ENCODE assay signal across 8 cellular contexts in the genomic region with DNA sequence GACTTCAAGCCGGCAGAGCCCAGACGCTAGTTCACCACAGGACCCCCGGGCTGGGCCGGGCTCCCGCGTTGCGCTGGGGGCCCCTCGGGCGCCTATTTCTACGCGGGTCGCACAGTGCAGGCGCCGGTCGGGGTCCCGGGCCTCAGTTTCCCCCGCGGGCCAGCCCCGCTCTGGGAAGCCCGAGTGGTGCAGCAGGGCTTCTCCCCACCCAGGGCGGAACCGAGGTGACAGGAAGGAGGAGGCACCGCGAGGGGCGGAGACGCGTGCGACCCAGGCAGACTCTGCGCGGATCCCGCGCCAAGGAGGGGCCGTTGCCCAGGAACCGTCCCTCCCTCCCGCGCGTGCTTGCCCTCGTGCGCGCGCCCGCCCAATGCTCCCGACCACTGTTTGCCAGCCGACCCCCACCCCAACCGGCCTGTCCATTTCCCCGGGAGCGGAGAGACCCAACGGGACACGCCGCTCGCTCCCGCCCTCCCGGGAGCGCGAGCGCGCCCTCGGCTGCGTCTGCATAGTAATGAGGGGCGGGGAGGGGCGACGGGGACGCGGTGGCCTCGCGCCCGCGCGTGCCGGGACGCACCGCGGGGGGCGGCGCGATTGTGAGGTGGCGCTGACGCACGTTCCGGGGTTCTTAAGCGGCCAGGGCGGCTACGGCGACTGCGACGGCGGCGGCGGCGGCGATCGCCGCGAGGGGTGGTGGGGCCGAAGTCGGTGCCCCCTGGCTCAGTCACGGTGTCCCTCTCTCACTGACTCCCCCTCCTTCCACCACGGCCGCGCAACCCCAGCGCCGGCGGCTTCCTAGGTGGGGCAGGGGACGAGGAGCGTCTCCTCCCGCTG. TPM values are rescaled to one million over a fixed set of nuclear protein-coding genes. Genes with fewer than 3 reads are reported as not detected.
DNase-seq lines count a peak whose midpoint lies in the region; ATAC-seq and TF ChIP-seq lines count a peak whose summit lies in the region.

A gene (plus strand): TSS at position 657 of the 834 bp plus-strand sequence. CDS start 193 bp downstream, outside the sequence.

- POLR2A ChIA-PET in AG04450 (lab: Yijun Ruan, JAX), result no interaction called here

- peak within 1 kb of the TSS; percentile 84 for H3K4me3 Mint-ChIP-seq in chondrocyte (ENCODE audit: unreplicated experiment)

- peaks cover 6% of the 10 kb centered on the region for H3K9me3 Mint-ChIP-seq in chondrocyte (ENCODE audit: low read depth)

- peak within 1 kb of the TSS; percentile 97 for H3K27ac Mint-ChIP-seq in chondrocyte (ENCODE audit: unreplicated experiment)

- CTCF ChIA-PET in AG04450 (lab: Charles Lee), result interaction anchor here (0.6 to 2.2 kb wide), 3 partner anchors 16 to 1348 kb away, joined by 3 to 11 read pairs (median 8); no protein-coding TSS in a partner anchor

- TF ChIP-seq CTCF in AG04450 (IDR thresholded peaks at IDR 0.05; ENCODE audit: low read depth, low read length), result no peak
- peak; percentile 36 for TF ChIP-seq CTCF in chondrocyte (IDR thresholded peaks at IDR 0.05)

- peak; percentile 69 for ATAC-seq in GM18873 (IDR thresholded peaks at IDR 0.05; ENCODE audit: low FRiP score, unreplicated experiment)
- peak; percentile 62 for ATAC-seq in HG03135 (IDR thresholded peaks at IDR 0.05; ENCODE audit: unreplicated experiment)

- DNase-seq in AG04450 (ENCODE audit: low read depth, low spot score), result peak; percentile 82
- peak; percentile 83 for DNase-seq in NCI-H510A (lab: John Stamatoyannopoulos, UW)
- DNase-seq in activated CD4-positive, alpha-beta T cell treated with anti-CD3 and anti-CD28 coated beads for 24 hours (ENCODE audit: low read depth in 2 of 2), result peak; percentile 83 to 85
- DNase-seq in chondrocyte (ENCODE audit: low spot score), result peak; percentile 99
- peak; percentile 87 for DNase-seq in kidney glomerular epithelial cell (lab: John Stamatoyannopoulos, UW)
- peak; percentile 77 to 89 for DNase-seq in stimulated activated CD4-positive, alpha-beta T cell treated with anti-CD3 and anti-CD28 coated beads, Interleukin-15, amount 100 ng/mL, for 48 hours (ENCODE audit: low read depth in 2 of 2)

- H3K4me3 ChIP-seq in AG04450 (ENCODE audit: low read depth, low read length), result peak within 1 kb of the TSS; percentile 85

- no peaks in the 10 kb centered on the region for H3K27me3 ChIP-seq in AG04450 (ENCODE audit: control insufficient read depth, insufficient read depth, low read length)

- H3K27ac ChIP-seq in AG04450 (ENCODE audit: low read depth, low read length), result peak within 1 kb of the TSS; percentile 98

- H3K36me3 Mint-ChIP-seq in chondrocyte (ENCODE audit: low read depth), result peaks cover 2% of the 10 kb centered on the region

- H3K4me1 Mint-ChIP-seq in chondrocyte (ENCODE audit: low read depth), result peaks cover 22% of the 10 kb centered on the region

- H3K9me3 ChIP-seq in AG04450 (ENCODE audit: control insufficient read depth, insufficient read depth, low read length), result no peaks in the 10 kb centered on the region; the same call in 1 of the 2 replicates

- H3K27me3 Mint-ChIP-seq in chondrocyte (ENCODE audit: low read depth), result no peaks in the 10 kb centered on the region

RNA-seq across cellular contexts. Expression of the gene that starts here (rescaled TPM):
- polyA plus RNA-seq in AG04450 (2011; rRNA removed), result 10.4 and 11.4 TPM in 2 replicates
- polyA minus RNA-seq in AG04450 (2011; rRNA and poly(A)+ RNA removed), result 15.7 and 23.0 TPM in 2 replicates
- 35.4 to 47.0 TPM (median 38.7 TPM) in 3 replicates for total RNA-seq in chondrocyte

Comparison
In these comparisons a context has a peak if more than half of its experiments do, and no peak if none do; other contexts are left out.
1. Peak in every context shown above with its lines: DNase-seq, ATAC-seq, H3K4me3 ChIP-seq and H3K27ac ChIP-seq.